19 cellular contexts compared by ENCODE assay signal in genomic region chr3:116001063-116001765, GRCh38.
DNase-seq lines count a peak whose midpoint lies in the region; ATAC-seq and TF ChIP-seq lines count a peak whose summit lies in the region.
"Had no signal": no experiment of that assay in that cellular context is flagged by ENCODE, and none has a peak within 500 bp of the region (broad histone marks: within the 10 kb centered on the region; RNA-seq: fewer than 3 reads in every experiment).

No MANE protein-coding gene starts in this region.

- H3K36me3 Mint-ChIP-seq in activated CD4-positive, alpha-beta T cell treated with anti-CD3 and anti-CD28 coated beads, Interleukin-2, amount 10 ng/mL, durations not matched to agents 7 days and 5 days (ENCODE audit: low read depth): no peaks in the 10 kb centered on the region
- no peaks in the 10 kb centered on the region for H3K36me3 Mint-ChIP-seq in activated CD8-positive, alpha-beta T cell treated with anti-CD3 and anti-CD28 coated beads, Interleukin-2, amount 10 ng/mL, durations not matched to agents 7 days and 5 days (ENCODE audit: low read depth)

- H2AFZ ChIP-seq in mammary epithelial cell (ENCODE audit: low read depth, low read length): peak overlapping the region; percentile 47
- H2AFZ ChIP-seq: neural progenitor cell had no signal

- POLR2A ChIA-PET in activated CD4-positive, alpha-beta T cell treated with anti-CD3 and anti-CD28 coated beads, Interleukin-2, amount 10 ng/mL, durations not matched to agents 7 days and 5 days (lab: Charles Lee): no interaction called here
- POLR2A ChIA-PET in activated CD8-positive, alpha-beta T cell treated with anti-CD3 and anti-CD28 coated beads, Interleukin-2, amount 10 ng/mL, durations not matched to agents 7 days and 5 days (lab: Charles Lee): no interaction called here

- intact Hi-C loops in mammary epithelial cell (cut with micrococcal nuclease): loop anchor here (2.0 kb wide), 1 partner anchor 38 kb away; no protein-coding TSS in a partner anchor

- H3K27ac Mint-ChIP-seq in activated CD4-positive, alpha-beta T cell treated with anti-CD3 and anti-CD28 coated beads, Interleukin-2, amount 10 ng/mL, durations not matched to agents 7 days and 5 days: no peak overlapping the region
- no peak overlapping the region for H3K27ac Mint-ChIP-seq in activated CD8-positive, alpha-beta T cell treated with anti-CD3 and anti-CD28 coated beads, Interleukin-2, amount 10 ng/mL, durations not matched to agents 7 days and 5 days
- H3K27ac Mint-ChIP-seq: activated CD8-positive, alpha-beta T cell treated with anti-CD3 and anti-CD28 coated beads for 36 hours; activated T-helper 1 cell treated with anti-CD3 and anti-CD28 coated beads, Interleukin-12 subunit alpha, Interleukin-12 subunit beta, Interleukin-2, Interleukin-4 antibody, amounts not matched to agents 30 ng/mL and 10 ng/mL and 1 ng/mL, durations not matched to agents 14 hours and 24 hours and 36 hours; neural progenitor cell had no signal

- no peak for ATAC-seq in activated CD8-positive, alpha-beta T cell treated with anti-CD3 and anti-CD28 coated beads, Interleukin-2, amount 10 ng/mL, durations not matched to agents 7 days and 5 days
- ATAC-seq in HG02759 (IDR thresholded peaks at IDR 0.05; ENCODE audit: unreplicated experiment): no peak
- no peak for ATAC-seq in GM21360 (IDR thresholded peaks at IDR 0.05; ENCODE audit: unreplicated experiment)
- ATAC-seq: activated CD8-positive, alpha-beta T cell treated with anti-CD3 and anti-CD28 coated beads for 36 hours had no signal

- H3K9me3 ChIP-seq in mammary epithelial cell (replicated peaks; ENCODE audit: insufficient read depth, low read length): no peaks in the 10 kb centered on the region
- H3K9me3 ChIP-seq: heart left ventricle, Peyer's patch, right atrium auricular region, uterus had no signal

- CTCF ChIA-PET in mammary epithelial cell (lab: Charles Lee; ENCODE audit: low non-redundant PET): no interaction called here
- CTCF ChIA-PET in activated CD4-positive, alpha-beta T cell treated with anti-CD3 and anti-CD28 coated beads, Interleukin-2, amount 10 ng/mL, durations not matched to agents 7 days and 5 days (lab: Charles Lee): no interaction called here
- CTCF ChIA-PET in activated CD8-positive, alpha-beta T cell treated with anti-CD3 and anti-CD28 coated beads, Interleukin-2, amount 10 ng/mL, durations not matched to agents 7 days and 5 days (lab: Charles Lee): no interaction called here

- dilution Hi-C loops in mammary epithelial cell (cut with HindIII; ENCODE audit: low sequenced_read_pairs): no loop called here

- no peak overlapping the region for H3K4me3 ChIP-seq in mammary epithelial cell (replicated peaks in 1 of 3; ENCODE audit: insufficient read depth in 1 of 3, low read depth in 2 of 3, low read length in 3 of 3)
- H3K4me3 ChIP-seq: heart left ventricle, neural progenitor cell, Peyer's patch, right atrium auricular region, uterus had no signal

- no peaks in the 10 kb centered on the region for H3K27me3 ChIP-seq in mammary epithelial cell (ENCODE audit: insufficient read depth, low read length)
- H3K27me3 ChIP-seq: heart left ventricle, neural progenitor cell, Peyer's patch, right atrium auricular region, uterus had no signal

- H3K4me3 Mint-ChIP-seq in activated CD4-positive, alpha-beta T cell treated with anti-CD3 and anti-CD28 coated beads, Interleukin-2, amount 10 ng/mL, durations not matched to agents 7 days and 5 days: no peak overlapping the region
- no peak overlapping the region for H3K4me3 Mint-ChIP-seq in activated CD8-positive, alpha-beta T cell treated with anti-CD3 and anti-CD28 coated beads, Interleukin-2, amount 10 ng/mL, durations not matched to agents 7 days and 5 days
- H3K4me3 Mint-ChIP-seq: activated CD8-positive, alpha-beta T cell treated with anti-CD3 and anti-CD28 coated beads for 36 hours; activated T-helper 1 cell treated with anti-CD3 and anti-CD28 coated beads, Interleukin-12 subunit alpha, Interleukin-12 subunit beta, Interleukin-2, Interleukin-4 antibody, amounts not matched to agents 30 ng/mL and 10 ng/mL and 1 ng/mL, durations not matched to agents 14 hours and 24 hours and 36 hours; neural progenitor cell had no signal

- H3K9me3 Mint-ChIP-seq in activated CD4-positive, alpha-beta T cell treated with anti-CD3 and anti-CD28 coated beads, Interleukin-2, amount 10 ng/mL, durations not matched to agents 7 days and 5 days: no peaks in the 10 kb centered on the region
- H3K9me3 Mint-ChIP-seq in activated CD8-positive, alpha-beta T cell treated with anti-CD3 and anti-CD28 coated beads, Interleukin-2, amount 10 ng/mL, durations not matched to agents 7 days and 5 days (ENCODE audit: insufficient read depth): no peaks in the 10 kb centered on the region
- H3K9me3 Mint-ChIP-seq: activated CD8-positive, alpha-beta T cell treated with anti-CD3 and anti-CD28 coated beads for 36 hours; activated T-helper 1 cell treated with anti-CD3 and anti-CD28 coated beads, Interleukin-12 subunit alpha, Interleukin-12 subunit beta, Interleukin-2, Interleukin-4 antibody, amounts not matched to agents 30 ng/mL and 10 ng/mL and 1 ng/mL, durations not matched to agents 14 hours and 24 hours and 36 hours had no signal

- BruUV-seq in mammary epithelial cell (replicated peaks; lab: Mats Ljungman, UMichigan): no TSS peak

- H3K4me1 Mint-ChIP-seq in activated CD4-positive, alpha-beta T cell treated with anti-CD3 and anti-CD28 coated beads, Interleukin-2, amount 10 ng/mL, durations not matched to agents 7 days and 5 days: no peaks in the 10 kb centered on the region
- H3K4me1 Mint-ChIP-seq in activated CD8-positive, alpha-beta T cell treated with anti-CD3 and anti-CD28 coated beads, Interleukin-2, amount 10 ng/mL, durations not matched to agents 7 days and 5 days (ENCODE audit: low read depth): no peaks in the 10 kb centered on the region

- no peaks in the 10 kb centered on the region for H3K36me3 ChIP-seq in mammary epithelial cell (ENCODE audit: insufficient read depth, low read length)
- H3K36me3 ChIP-seq: heart left ventricle, neural progenitor cell, Peyer's patch, right atrium auricular region, uterus, WERI-Rb-1 had no signal

- no peaks in the 10 kb centered on the region for H3K27me3 Mint-ChIP-seq in activated CD4-positive, alpha-beta T cell treated with anti-CD3 and anti-CD28 coated beads, Interleukin-2, amount 10 ng/mL, durations not matched to agents 7 days and 5 days
- no peaks in the 10 kb centered on the region for H3K27me3 Mint-ChIP-seq in activated CD8-positive, alpha-beta T cell treated with anti-CD3 and anti-CD28 coated beads, Interleukin-2, amount 10 ng/mL, durations not matched to agents 7 days and 5 days (ENCODE audit: low read depth)
- H3K27me3 Mint-ChIP-seq: activated CD8-positive, alpha-beta T cell treated with anti-CD3 and anti-CD28 coated beads for 36 hours had no signal

- no peak for TF ChIP-seq CTCF in mammary epithelial cell (conservative IDR thresholded peaks at IDR 0.05 in 1 of 2, IDR thresholded peaks at IDR 0.05 in 1 of 2; ENCODE audit: extremely low read depth in 1 of 2, insufficient read depth in 1 of 2, low read depth in 1 of 2, low read length in 2 of 2)

- H4K20me1 ChIP-seq in mammary epithelial cell (ENCODE audit: insufficient read depth, low read length): no peaks in the 10 kb centered on the region

- no peak overlapping the region for H3K9ac ChIP-seq in mammary epithelial cell (ENCODE audit: insufficient read depth, low read length)
- H3K9ac ChIP-seq: neural progenitor cell had no signal

- peak overlapping the region; percentile 53 for H3K4me2 ChIP-seq in mammary epithelial cell (ENCODE audit: insufficient read depth, low read depth, low read length)
- H3K4me2 ChIP-seq: neural progenitor cell had no signal

- no peaks in the 10 kb centered on the region for H3K79me2 ChIP-seq in mammary epithelial cell (ENCODE audit: insufficient read depth, low read length)

- DNase-seq in AG08395 (ENCODE audit: low spot score) (peak; percentile 33), LHCN-M2 (ENCODE audit: low read depth) (peak; percentile 60), mammary epithelial cell (peak; percentile 8), kidney glomerular epithelial cell (lab: John Stamatoyannopoulos, UW) (peak; percentile 56)
- no peak for DNase-seq in activated CD4-positive, alpha-beta T cell treated with anti-CD3 and anti-CD28 coated beads, Interleukin-2, amount 10 ng/mL, durations not matched to agents 7 days and 5 days
- no peak for DNase-seq in activated CD8-positive, alpha-beta T cell treated with anti-CD3 and anti-CD28 coated beads, Interleukin-2, amount 10 ng/mL, durations not matched to agents 7 days and 5 days
- DNase-seq: activated CD8-positive, alpha-beta T cell treated with anti-CD3 and anti-CD28 coated beads for 36 hours; NCI-H2081; NCI-H82; Peyer's patch; T-helper 1 cell; uterus; WERI-Rb-1 had no signal

- H3K4me1 ChIP-seq in mammary epithelial cell (ENCODE audit: insufficient read depth, low read length): peaks cover 46% of the 10 kb centered on the region
- H3K4me1 ChIP-seq: Peyer's patch, uterus had no signal

- peak overlapping the region; percentile 94 for H3K27ac ChIP-seq in mammary epithelial cell (ENCODE audit: insufficient read depth, low read depth, low read length)
- H3K27ac ChIP-seq: heart left ventricle, neural progenitor cell, Peyer's patch, right atrium auricular region, uterus, WERI-Rb-1 had no signal

- in situ Hi-C loops in mammary epithelial cell (cut with MboI; ENCODE audit: low sequenced_read_pairs in 2 of 2): no loop called here

- whole genome bisulfite sequencing in mammary epithelial cell (ENCODE audit: low coverage, missing lambda C conversion rate): 22% methylated on average over 4 of the region's 4 CpGs

Comparison
In these comparisons a context has a peak if more than half of its experiments do, and no peak if none do; other contexts are left out.
1. DNase-seq: peak in AG08395 (single experiment), LHCN-M2 (single experiment), mammary epithelial cell (single experiment) and kidney glomerular epithelial cell (single experiment); none in activated CD4-positive, alpha-beta T cell treated with anti-CD3 and anti-CD28 coated beads, Interleukin-2, amount 10 ng/mL, durations not matched to agents 7 days and 5 days (single experiment) and activated CD8-positive, alpha-beta T cell treated with anti-CD3 and anti-CD28 coated beads, Interleukin-2, amount 10 ng/mL, durations not matched to agents 7 days and 5 days (single experiment).